ENCODE assay signal across 12 cellular contexts in genomic region chr2:232332244-232332939, GRCh38. TPM values are rescaled to one million over a fixed set of nuclear protein-coding genes. Genes with fewer than 3 reads are reported as not detected.
"Had no signal": no experiment of that assay in that cellular context is flagged by ENCODE, and none has a peak within 500 bp of the region (broad histone marks: within the 10 kb centered on the region; RNA-seq: fewer than 3 reads in every experiment).

No MANE protein-coding gene starts in this region.

RNA-seq across cellular contexts. Expression of gene ALPP, which starts 46.2 kb away (rescaled TPM):
- total RNA-seq: activated naive CD8-positive, alpha-beta T cell treated with anti-CD3 and anti-CD28 coated beads for 36 hours; activated T-helper 1 cell treated with anti-CD3 and anti-CD28 coated beads, Interleukin-12 subunit alpha, Interleukin-12 subunit beta, Interleukin-2, Interleukin-4 antibody, amounts not matched to agents 30 ng/mL and 10 ng/mL and 1 ng/mL, durations not matched to agents 14 hours and 24 hours and 36 hours; endodermal cell; esophagus squamous epithelium; gastrocnemius medialis; left ventricle myocardium inferior; mononuclear cell; myocyte; pancreas; SJCRH30; ureter had no signal
- polyA plus RNA-seq: pancreas, smooth muscle cell had no signal
